1 cellular context compared by ENCODE assay signal in the genomic region with DNA sequence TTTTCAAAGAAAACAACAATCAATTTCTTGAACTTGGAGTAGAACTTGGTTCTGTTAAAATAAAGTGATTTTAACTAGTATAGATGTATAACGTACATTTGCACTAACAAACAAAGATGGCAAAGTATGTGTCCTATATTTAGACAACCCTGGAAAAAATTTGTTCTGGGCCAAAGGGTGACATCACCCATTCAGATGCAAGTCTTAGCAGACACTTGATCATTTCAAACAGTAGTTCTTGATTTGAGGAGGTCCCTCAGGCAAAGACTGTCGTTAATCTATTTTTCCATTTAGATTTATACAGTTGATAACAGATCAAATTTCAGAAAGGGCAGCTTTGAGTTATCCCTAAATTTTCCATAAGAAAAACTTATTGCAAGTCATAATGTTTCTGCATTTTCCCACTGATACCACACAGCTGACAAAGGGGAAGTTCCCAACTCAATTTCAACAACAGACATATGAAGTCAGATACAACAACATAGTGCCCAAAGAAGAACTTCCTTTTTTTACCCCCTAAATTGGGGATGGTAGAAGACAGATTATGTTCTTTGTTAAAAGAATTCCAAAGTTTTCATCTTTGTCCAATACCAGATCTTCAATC.
TF ChIP-seq lines count a peak whose summit lies in the region.

No MANE protein-coding gene starts in this region.

TF ChIP-seq in K562, 482 proteins besides CTCF, POLR2A, EP300 and RAD21:
- TF ChIP-seq MAFF (IDR thresholded peaks at IDR 0.05; ENCODE audit: low read length) (peak; percentile 29; the same call in 1 of the 2 replicates), RFX1 (IDR thresholded peaks at IDR 0.05) (no peak), ZNF75A (CRISPR knock-in tag; IDR thresholded peaks at IDR 0.05) (peak; percentile 68; the same call in 1 of the 2 replicates), ZNF146 (CRISPR knock-in tag; IDR thresholded peaks at IDR 0.05; ENCODE audit: unreplicated experiment) (no peak), SMARCA4 (IDR thresholded peaks at IDR 0.05) (peak; percentile 43; the same call in 1 of the 2 replicates), JUND (IDR thresholded peaks at IDR 0.05; ENCODE audit: borderline replicate concordance, low read depth, low read length) (no peak), JUND (tag; IDR thresholded peaks at IDR 0.05; ENCODE audit: borderline replicate concordance, low read depth, low read length) (peak; percentile 75; the same call in 2 of the 3 replicates), PTRF (tag; IDR thresholded peaks at IDR 0.05) (0 out of 2 replicates have a peak, but pooled peaks have one; percentile 31), MAFK (IDR thresholded peaks at IDR 0.05; ENCODE audit: low read length) (peak; percentile 34; the same call in 1 of the 2 replicates), FOXJ2 (tag; IDR thresholded peaks at IDR 0.05) (no peak), ILK (tag; IDR thresholded peaks at IDR 0.05; ENCODE audit: borderline replicate concordance, low read depth) (no peak), TCF3 (CRISPR knock-in tag; IDR thresholded peaks at IDR 0.05) (no peak), ATF7 (IDR thresholded peaks at IDR 0.05) (peak; percentile 55; the same call in 1 of the 2 replicates), KAT7 (CRISPR knock-in tag; IDR thresholded peaks at IDR 0.05; ENCODE audit: borderline replicate concordance) (no peak), NFE2 (IDR thresholded peaks at IDR 0.05; ENCODE audit: low read depth) (peak; percentile 73), C11orf30 (IDR thresholded peaks at IDR 0.05; ENCODE audit: low read depth) (peak; percentile 26; the same call in 1 of the 2 replicates), SPI1 (IDR thresholded peaks at IDR 0.05; ENCODE audit: borderline replicate concordance, low read depth, low read length) (peak; percentile 21; the same call in 1 of the 2 replicates), MAFG (tag; conservative IDR thresholded peaks at IDR 0.05) (peak; percentile 57), NUFIP1 (IDR thresholded peaks at IDR 0.05; ENCODE audit: partially characterized antibody) (no peak)
- TF ChIP-seq, protein P1, sequence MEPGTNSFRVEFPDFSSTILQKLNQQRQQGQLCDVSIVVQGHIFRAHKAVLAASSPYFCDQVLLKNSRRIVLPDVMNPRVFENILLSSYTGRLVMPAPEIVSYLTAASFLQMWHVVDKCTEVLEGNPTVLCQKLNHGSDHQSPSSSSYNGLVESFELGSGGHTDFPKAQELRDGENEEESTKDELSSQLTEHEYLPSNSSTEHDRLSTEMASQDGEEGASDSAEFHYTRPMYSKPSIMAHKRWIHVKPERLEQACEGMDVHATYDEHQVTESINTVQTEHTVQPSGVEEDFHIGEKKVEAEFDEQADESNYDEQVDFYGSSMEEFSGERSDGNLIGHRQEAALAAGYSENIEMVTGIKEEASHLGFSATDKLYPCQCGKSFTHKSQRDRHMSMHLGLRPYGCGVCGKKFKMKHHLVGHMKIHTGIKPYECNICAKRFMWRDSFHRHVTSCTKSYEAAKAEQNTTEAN (CRISPR knock-in tag; IDR thresholded peaks at IDR 0.05) = no peak
- TF ChIP-seq, protein P2, sequence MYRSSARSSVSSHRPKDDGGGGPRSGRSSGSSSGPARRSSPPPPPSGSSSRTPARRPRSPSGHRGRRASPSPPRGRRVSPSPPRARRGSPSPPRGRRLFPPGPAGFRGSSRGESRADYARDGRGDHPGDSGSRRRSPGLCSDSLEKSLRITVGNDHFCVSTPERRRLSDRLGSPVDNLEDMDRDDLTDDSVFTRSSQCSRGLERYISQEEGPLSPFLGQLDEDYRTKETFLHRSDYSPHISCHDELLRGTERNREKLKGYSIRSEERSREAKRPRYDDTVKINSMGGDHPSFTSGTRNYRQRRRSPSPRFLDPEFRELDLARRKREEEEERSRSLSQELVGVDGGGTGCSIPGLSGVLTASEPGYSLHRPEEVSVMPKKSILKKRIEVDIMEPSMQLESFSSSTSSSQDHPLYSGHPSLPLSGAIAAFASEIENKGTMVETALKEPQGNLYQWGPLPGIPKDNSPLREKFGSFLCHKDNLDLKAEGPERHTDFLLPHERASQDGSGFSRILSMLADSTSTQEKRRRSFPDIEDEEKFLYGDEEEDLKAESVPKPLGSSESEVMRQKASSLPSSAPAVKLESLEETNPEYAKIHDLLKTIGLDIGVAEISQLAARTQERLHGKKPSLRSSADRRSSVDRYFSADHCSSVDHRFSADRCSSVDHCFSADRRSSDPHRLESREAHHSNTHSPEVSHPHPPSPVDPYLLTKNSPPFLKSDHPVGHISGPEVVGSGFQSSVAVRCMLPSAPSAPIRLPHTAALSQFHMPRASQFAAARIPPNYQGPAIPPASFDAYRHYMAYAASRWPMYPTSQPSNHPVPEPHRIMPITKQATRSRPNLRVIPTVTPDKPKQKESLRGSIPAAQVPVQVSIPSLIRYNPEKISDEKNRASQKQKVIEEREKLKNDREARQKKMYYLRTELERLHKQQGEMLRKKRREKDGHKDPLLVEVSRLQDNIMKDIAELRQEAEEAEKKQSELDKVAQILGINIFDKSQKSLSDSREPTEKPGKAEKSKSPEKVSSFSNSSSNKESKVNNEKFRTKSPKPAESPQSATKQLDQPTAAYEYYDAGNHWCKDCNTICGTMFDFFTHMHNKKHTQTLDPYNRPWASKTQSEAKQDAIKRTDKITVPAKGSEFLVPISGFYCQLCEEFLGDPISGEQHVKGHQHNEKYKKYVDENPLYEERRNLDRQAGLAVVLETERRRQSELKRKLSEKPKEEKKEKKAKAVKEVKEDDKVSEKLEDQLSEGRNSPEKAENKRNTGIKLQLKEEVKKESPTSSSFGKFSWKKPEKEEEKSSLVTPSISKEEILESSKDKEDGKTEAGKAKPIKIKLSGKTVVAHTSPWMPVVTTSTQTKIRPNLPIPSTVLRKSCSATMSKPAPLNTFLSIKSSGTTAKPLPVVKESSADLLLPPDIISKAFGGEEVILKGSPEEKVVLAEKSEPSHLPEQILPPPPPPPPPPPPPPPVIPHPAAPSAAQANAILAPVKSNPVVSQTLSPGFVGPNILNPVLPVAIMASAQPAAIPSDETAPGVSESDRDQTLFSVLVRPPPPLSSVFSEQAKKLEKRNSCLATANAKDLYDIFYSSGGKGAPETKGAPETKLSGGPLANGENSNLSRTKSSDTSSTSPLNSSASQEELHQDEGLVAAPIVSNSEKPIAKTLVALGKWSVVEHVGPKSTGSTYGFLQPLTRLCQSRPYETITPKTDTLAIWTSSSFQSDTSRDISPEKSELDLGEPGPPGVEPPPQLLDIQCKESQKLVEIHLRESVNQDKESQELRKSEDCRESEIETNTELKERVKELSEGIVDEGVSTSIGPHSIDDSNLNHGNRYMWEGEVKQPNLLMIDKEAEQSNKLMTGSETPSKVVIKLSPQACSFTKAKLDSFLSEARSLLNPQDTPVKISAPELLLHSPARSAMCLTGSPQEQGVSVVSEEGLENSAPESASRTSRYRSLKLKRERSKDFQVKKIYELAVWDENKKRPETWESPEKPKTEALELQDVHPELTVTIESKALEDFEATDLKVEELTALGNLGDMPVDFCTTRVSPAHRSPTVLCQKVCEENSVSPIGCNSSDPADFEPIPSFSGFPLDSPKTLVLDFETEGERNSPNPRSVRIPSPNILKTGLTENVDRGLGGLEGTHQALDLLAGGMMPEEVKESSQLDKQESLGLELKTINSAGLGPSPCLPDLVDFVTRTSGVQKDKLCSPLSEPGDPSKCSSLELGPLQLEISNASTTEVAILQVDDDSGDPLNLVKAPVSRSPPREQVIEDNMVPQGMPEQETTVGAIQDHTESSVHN (IDR thresholded peaks at IDR 0.05; ENCODE audit: borderline replicate concordance in 1 of 2, low read depth in 1 of 2) = peak in 1 of 2 experiments; percentile 66; a peak in 1 of 4 replicates
- TF ChIP-seq, protein P3, sequence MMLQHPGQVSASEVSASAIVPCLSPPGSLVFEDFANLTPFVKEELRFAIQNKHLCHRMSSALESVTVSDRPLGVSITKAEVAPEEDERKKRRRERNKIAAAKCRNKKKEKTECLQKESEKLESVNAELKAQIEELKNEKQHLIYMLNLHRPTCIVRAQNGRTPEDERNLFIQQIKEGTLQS (IDR thresholded peaks at IDR 0.05) = peak; percentile 76
- TF ChIP-seq, protein P3 (CRISPR knock-in tag; conservative IDR thresholded peaks at IDR 0.05) = no peak
- TF ChIP-seq, protein P4, sequence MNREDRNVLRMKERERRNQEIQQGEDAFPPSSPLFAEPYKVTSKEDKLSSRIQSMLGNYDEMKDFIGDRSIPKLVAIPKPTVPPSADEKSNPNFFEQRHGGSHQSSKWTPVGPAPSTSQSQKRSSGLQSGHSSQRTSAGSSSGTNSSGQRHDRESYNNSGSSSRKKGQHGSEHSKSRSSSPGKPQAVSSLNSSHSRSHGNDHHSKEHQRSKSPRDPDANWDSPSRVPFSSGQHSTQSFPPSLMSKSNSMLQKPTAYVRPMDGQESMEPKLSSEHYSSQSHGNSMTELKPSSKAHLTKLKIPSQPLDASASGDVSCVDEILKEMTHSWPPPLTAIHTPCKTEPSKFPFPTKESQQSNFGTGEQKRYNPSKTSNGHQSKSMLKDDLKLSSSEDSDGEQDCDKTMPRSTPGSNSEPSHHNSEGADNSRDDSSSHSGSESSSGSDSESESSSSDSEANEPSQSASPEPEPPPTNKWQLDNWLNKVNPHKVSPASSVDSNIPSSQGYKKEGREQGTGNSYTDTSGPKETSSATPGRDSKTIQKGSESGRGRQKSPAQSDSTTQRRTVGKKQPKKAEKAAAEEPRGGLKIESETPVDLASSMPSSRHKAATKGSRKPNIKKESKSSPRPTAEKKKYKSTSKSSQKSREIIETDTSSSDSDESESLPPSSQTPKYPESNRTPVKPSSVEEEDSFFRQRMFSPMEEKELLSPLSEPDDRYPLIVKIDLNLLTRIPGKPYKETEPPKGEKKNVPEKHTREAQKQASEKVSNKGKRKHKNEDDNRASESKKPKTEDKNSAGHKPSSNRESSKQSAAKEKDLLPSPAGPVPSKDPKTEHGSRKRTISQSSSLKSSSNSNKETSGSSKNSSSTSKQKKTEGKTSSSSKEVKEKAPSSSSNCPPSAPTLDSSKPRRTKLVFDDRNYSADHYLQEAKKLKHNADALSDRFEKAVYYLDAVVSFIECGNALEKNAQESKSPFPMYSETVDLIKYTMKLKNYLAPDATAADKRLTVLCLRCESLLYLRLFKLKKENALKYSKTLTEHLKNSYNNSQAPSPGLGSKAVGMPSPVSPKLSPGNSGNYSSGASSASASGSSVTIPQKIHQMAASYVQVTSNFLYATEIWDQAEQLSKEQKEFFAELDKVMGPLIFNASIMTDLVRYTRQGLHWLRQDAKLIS (CRISPR knock-in tag; IDR thresholded peaks at IDR 0.05) = no peak
- TF ChIP-seq, protein P5, sequence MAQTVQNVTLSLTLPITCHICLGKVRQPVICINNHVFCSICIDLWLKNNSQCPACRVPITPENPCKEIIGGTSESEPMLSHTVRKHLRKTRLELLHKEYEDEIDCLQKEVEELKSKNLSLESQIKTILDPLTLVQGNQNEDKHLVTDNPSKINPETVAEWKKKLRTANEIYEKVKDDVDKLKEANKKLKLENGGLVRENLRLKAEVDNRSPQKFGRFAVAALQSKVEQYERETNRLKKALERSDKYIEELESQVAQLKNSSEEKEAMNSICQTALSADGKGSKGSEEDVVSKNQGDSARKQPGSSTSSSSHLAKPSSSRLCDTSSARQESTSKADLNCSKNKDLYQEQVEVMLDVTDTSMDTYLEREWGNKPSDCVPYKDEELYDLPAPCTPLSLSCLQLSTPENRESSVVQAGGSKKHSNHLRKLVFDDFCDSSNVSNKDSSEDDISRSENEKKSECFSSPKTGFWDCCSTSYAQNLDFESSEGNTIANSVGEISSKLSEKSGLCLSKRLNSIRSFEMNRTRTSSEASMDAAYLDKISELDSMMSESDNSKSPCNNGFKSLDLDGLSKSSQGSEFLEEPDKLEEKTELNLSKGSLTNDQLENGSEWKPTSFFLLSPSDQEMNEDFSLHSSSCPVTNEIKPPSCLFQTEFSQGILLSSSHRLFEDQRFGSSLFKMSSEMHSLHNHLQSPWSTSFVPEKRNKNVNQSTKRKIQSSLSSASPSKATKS (CRISPR knock-in tag; IDR thresholded peaks at IDR 0.05) = no peak
- TF ChIP-seq, protein P6, sequence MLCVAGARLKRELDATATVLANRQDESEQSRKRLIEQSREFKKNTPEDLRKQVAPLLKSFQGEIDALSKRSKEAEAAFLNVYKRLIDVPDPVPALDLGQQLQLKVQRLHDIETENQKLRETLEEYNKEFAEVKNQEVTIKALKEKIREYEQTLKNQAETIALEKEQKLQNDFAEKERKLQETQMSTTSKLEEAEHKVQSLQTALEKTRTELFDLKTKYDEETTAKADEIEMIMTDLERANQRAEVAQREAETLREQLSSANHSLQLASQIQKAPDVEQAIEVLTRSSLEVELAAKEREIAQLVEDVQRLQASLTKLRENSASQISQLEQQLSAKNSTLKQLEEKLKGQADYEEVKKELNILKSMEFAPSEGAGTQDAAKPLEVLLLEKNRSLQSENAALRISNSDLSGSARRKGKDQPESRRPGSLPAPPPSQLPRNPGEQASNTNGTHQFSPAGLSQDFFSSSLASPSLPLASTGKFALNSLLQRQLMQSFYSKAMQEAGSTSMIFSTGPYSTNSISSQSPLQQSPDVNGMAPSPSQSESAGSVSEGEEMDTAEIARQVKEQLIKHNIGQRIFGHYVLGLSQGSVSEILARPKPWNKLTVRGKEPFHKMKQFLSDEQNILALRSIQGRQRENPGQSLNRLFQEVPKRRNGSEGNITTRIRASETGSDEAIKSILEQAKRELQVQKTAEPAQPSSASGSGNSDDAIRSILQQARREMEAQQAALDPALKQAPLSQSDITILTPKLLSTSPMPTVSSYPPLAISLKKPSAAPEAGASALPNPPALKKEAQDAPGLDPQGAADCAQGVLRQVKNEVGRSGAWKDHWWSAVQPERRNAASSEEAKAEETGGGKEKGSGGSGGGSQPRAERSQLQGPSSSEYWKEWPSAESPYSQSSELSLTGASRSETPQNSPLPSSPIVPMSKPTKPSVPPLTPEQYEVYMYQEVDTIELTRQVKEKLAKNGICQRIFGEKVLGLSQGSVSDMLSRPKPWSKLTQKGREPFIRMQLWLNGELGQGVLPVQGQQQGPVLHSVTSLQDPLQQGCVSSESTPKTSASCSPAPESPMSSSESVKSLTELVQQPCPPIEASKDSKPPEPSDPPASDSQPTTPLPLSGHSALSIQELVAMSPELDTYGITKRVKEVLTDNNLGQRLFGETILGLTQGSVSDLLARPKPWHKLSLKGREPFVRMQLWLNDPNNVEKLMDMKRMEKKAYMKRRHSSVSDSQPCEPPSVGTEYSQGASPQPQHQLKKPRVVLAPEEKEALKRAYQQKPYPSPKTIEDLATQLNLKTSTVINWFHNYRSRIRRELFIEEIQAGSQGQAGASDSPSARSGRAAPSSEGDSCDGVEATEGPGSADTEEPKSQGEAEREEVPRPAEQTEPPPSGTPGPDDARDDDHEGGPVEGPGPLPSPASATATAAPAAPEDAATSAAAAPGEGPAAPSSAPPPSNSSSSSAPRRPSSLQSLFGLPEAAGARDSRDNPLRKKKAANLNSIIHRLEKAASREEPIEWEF (CRISPR knock-in tag; IDR thresholded peaks at IDR 0.05) = no peak
- TF ChIP-seq, protein P7, sequence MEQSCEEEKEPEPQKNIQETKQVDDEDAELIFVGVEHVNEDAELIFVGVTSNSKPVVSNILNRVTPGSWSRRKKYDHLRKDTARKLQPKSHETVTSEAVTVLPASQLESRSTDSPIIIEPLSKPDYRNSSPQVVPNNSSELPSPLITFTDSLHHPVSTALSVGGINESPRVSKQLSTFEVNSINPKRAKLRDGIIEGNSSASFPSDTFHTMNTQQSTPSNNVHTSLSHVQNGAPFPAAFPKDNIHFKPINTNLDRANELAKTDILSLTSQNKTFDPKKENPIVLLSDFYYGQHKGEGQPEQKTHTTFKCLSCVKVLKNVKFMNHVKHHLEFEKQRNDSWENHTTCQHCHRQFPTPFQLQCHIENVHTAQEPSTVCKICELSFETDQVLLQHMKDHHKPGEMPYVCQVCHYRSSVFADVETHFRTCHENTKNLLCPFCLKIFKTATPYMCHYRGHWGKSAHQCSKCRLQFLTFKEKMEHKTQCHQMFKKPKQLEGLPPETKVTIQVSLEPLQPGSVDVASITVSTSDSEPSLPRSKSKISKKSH (CRISPR knock-in tag; IDR thresholded peaks at IDR 0.05) = no peak
